11 cellular contexts compared by ENCODE assay signal in the genomic region with DNA sequence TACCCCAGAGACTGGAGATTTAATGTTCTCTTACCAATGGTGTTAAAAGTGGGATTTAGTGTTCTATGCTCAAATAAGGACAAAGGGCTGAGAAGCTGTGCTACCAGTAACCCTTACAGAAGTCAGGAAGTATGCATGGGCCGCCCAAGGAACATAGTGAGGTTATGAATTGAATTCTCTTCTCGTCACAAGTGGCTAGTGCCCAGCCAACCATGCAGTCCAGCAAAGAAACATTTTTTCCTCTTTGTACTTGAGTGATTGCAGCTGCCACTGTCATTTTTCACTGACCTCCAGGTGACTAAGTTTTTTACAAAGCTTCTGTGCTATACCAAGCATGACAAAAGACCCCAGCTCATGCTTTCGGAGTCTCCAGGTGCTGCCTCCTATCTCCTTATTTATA.
DNase-seq lines count a peak whose midpoint lies in the region; ATAC-seq and FAIRE-seq lines count a peak whose summit lies in the region.
"Had no signal": no experiment of that assay in that cellular context is flagged by ENCODE, and none has a peak within 500 bp of the region (broad histone marks: within the 10 kb centered on the region; RNA-seq: fewer than 3 reads in every experiment).

No MANE protein-coding gene starts in this region.

- peak; percentile 96 for DNase-seq in RCC 7860 (ENCODE audit: low spot score)
- DNase-seq in skeletal muscle cell (ENCODE audit: low read depth): peak; percentile 68
- no peak for DNase-seq in activated naive CD4-positive, alpha-beta T cell treated with anti-CD3 and anti-CD28 coated beads, Interleukin-2, amount 50 U/mL, for 16 hours
- DNase-seq in DMS153 (lab: John Stamatoyannopoulos, UW): no peak
- DNase-seq in NCI-H128 (lab: John Stamatoyannopoulos, UW; ENCODE audit: unreplicated experiment): no peak
- no peak for DNase-seq in CD1c-positive myeloid dendritic cell (ENCODE audit: extremely low spot score)
- DNase-seq: left lung, NCI-H2081 treated with DMSO at 0.1 percent for 48 hours had no signal

- H3K4me3 ChIP-seq in skeletal muscle cell (ENCODE audit: low read depth, low read length): no peak overlapping the region
- H3K4me3 ChIP-seq: cardiac muscle cell, left lung had no signal

- ATAC-seq in GM19043 (IDR thresholded peaks at IDR 0.05; ENCODE audit: low read depth, unreplicated experiment): peak; percentile 97
- peak; percentile 93 for ATAC-seq in HG02763 (IDR thresholded peaks at IDR 0.05; ENCODE audit: unreplicated experiment)
- ATAC-seq: left lung had no signal

- FAIRE-seq in RCC 7860 (lab: Jason Lieb, UNC): peak; percentile 99

Comparison
In these comparisons a context has a peak if more than half of its experiments do, and no peak if none do; other contexts are left out.
1. DNase-seq: peak in RCC 7860 (single experiment) and skeletal muscle cell (single experiment); none in activated naive CD4-positive, alpha-beta T cell treated with anti-CD3 and anti-CD28 coated beads, Interleukin-2, amount 50 U/mL, for 16 hours (single experiment), DMS153 (single experiment), NCI-H128 (single experiment) and CD1c-positive myeloid dendritic cell (single experiment).